ENCODE assay signal across 18 cellular contexts in genomic region chr7:3321745-3322144, GRCh38.
"Had no signal": no experiment of that assay in that cellular context is flagged by ENCODE, and none has a peak within 500 bp of the region (broad histone marks: within the 10 kb centered on the region; RNA-seq: fewer than 3 reads in every experiment).

No MANE protein-coding gene starts in this region.

- H3K9me3 ChIP-seq: colonic mucosa, left lung, lower lobe of right lung, mucosa of descending colon had no signal

- H3K36me3 Mint-ChIP-seq: mesothelial cell of epicardium, naive B cell had no signal

- H3K27me3 ChIP-seq: colonic mucosa, esophagus muscularis mucosa, foreskin keratinocyte, gastroesophageal sphincter, heart left ventricle, left lung had no signal

- H3K4me3 Mint-ChIP-seq: dendritic cell treated with granulocyte-macrophage colony-stimulating factor and Interleukin-4, amounts not matched to agents 40 ng/mL and 50 ng/mL, for 4 days; mesothelial cell of epicardium; naive B cell had no signal

- H3K4me1 ChIP-seq: colonic mucosa, esophagus muscularis mucosa, foreskin keratinocyte, gastroesophageal sphincter, heart left ventricle, left lung, lower lobe of right lung had no signal

- H3K36me3 ChIP-seq: colonic mucosa, esophagus muscularis mucosa, gastroesophageal sphincter, heart left ventricle, left lung, lower lobe of right lung had no signal

- H3K27ac Mint-ChIP-seq: dendritic cell treated with granulocyte-macrophage colony-stimulating factor and Interleukin-4, amounts not matched to agents 40 ng/mL and 50 ng/mL, for 4 days; mesothelial cell of epicardium had no signal

- DNase-seq: colonic mucosa; cortex of kidney; effector CD4-positive, alpha-beta T cell; effector memory CD4-positive, alpha-beta T cell; foreskin keratinocyte; heart left ventricle; hippocampal formation; left cardiac atrium; left lung; left ventricle myocardium superior; lower lobe of right lung; mesenchymal stem cell; mucosa of descending colon; naive B cell had no signal

- H3K4me3 ChIP-seq: colonic mucosa, esophagus muscularis mucosa, gastroesophageal sphincter, heart left ventricle, left lung, lower lobe of right lung, mucosa of descending colon had no signal

- H3K27ac ChIP-seq: colonic mucosa, esophagus muscularis mucosa, foreskin keratinocyte, gastroesophageal sphincter, heart left ventricle, left lung, lower lobe of right lung had no signal
